In genomic region chr6:7137335-7138106, GRCh38 we compare ENCODE assay signal across 8 cellular contexts. TPM values are rescaled to one million over a fixed set of nuclear protein-coding genes. Genes with fewer than 3 reads are reported as not detected.
DNase-seq lines count a peak whose midpoint lies in the region; ATAC-seq, FAIRE-seq and TF ChIP-seq lines count a peak whose summit lies in the region.

No MANE protein-coding gene starts in this region.

- DNase-seq in NOMO-1 treated with DMSO at 0.1 percent for 48 hours (lab: John Stamatoyannopoulos, UW; ENCODE audit: unreplicated experiment) (peak; percentile 60), sigmoid colon (peak; percentile 84), D341Med (ENCODE audit: low spot score) (no peak), urothelium cell line (ENCODE audit: low spot score) (no peak)
- peak; percentile 75 to 79 for DNase-seq in activated T-cell treated with anti-CD3 and anti-CD28 coated beads, Interleukin-2, amount 50 U/mL, for 48 hours

- TF ChIP-seq EP300 in gastroesophageal sphincter (IDR thresholded peaks at IDR 0.05) (no peak), sigmoid colon (IDR thresholded peaks at IDR 0.05) (no peak)

- H3K9me3 ChIP-seq in gastroesophageal sphincter (no peaks in the 10 kb centered on the region), sigmoid colon (no peaks in the 10 kb centered on the region)

- no peaks in the 10 kb centered on the region for H3K36me3 ChIP-seq in gastroesophageal sphincter
- H3K36me3 ChIP-seq in sigmoid colon, result no peaks in the 10 kb centered on the region

- TF ChIP-seq CTCF in gastroesophageal sphincter (IDR thresholded peaks at IDR 0.05) (peak in 1 of 4 experiments; percentile 3), sigmoid colon (IDR thresholded peaks at IDR 0.05) (no peak)

- H3K4me3 ChIP-seq in gastroesophageal sphincter, result peak overlapping the region in 1 of 2 donors; percentile 9
- peak overlapping the region in 2 of 4 donors; percentile 19 to 27 for H3K4me3 ChIP-seq in sigmoid colon

- H3K27me3 ChIP-seq in gastroesophageal sphincter (no peaks in the 10 kb centered on the region), sigmoid colon (no peaks in the 10 kb centered on the region)

- TF ChIP-seq POLR2A in GM18526 (IDR thresholded peaks at IDR 0.05; ENCODE audit: extremely low read depth, insufficient read length), result peak; percentile 36
- peak in 1 of 2 donors; percentile 20 for TF ChIP-seq POLR2A in gastroesophageal sphincter (IDR thresholded peaks at IDR 0.05)
- TF ChIP-seq POLR2A in sigmoid colon (IDR thresholded peaks at IDR 0.05), result peak in 1 of 2 donors; percentile 6

- intact Hi-C loops in sigmoid colon (cut with DNase I), result no loop called here

- H3K27ac ChIP-seq in gastroesophageal sphincter, result peak overlapping the region; percentile 64 to 96 (median 78)
- peak overlapping the region; percentile 74 to 96 (median 86) for H3K27ac ChIP-seq in sigmoid colon

- no peak for FAIRE-seq in urothelium cell line (lab: Jason Lieb, UNC)

- H3K4me1 ChIP-seq in gastroesophageal sphincter (peaks cover 3 to 72% (median 29%) of the 10 kb centered on the region in 3 donors), sigmoid colon (peaks cover 0 to 61% (median 48%) of the 10 kb centered on the region in 4 donors)

- WGBS in gastroesophageal sphincter (ENCODE audit: low coverage in 1 of 2), 2 donors, result 6% methylated on average over 9 to 11 of the region's 11 CpGs
- 18 to 24% methylated on average over 11 of the region's 11 CpGs for WGBS in sigmoid colon, 2 donors

- ATAC-seq in HG02870 (IDR thresholded peaks at IDR 0.05; ENCODE audit: unreplicated experiment), result peak; percentile 49
- ATAC-seq in gastroesophageal sphincter, result peak; percentile 27

RNA-seq across cellular contexts. Expression of gene RREB1, which starts 29.8 kb away (rescaled TPM):
- 10 to 100 TPM; 20.3 to 40.8 (median 28.1) TPM for total RNA-seq in gastroesophageal sphincter
- 10 to 100 TPM; 18.9 to 31.9 (median 23.2) TPM for total RNA-seq in sigmoid colon
- 10 to 100 TPM in 1 of 3 donors, 1 to 10 TPM in 2; 6.0 to 21.5 (median 9.9) TPM for polyA plus RNA-seq in sigmoid colon

Comparison
In these comparisons a context has a peak if more than half of its experiments do, and no peak if none do; other contexts are left out.
1. DNase-seq: peak in NOMO-1 treated with DMSO at 0.1 percent for 48 hours (single experiment), activated T-cell treated with anti-CD3 and anti-CD28 coated beads, Interleukin-2, amount 50 U/mL, for 48 hours (2 of 2) and sigmoid colon (single experiment); none in D341Med (single experiment) and urothelium cell line (single experiment).